Comparison of ENCODE assay signal across 8 cellular contexts in genomic region chr16:1351582-1352362, GRCh38. TPM values are rescaled to one million over a fixed set of nuclear protein-coding genes. Genes with fewer than 3 reads are reported as not detected.
DNase-seq lines count a peak whose midpoint lies in the region; ATAC-seq and TF ChIP-seq lines count a peak whose summit lies in the region.

TSS of gene GNPTG (plus strand) at chr16:1351931. CDS start at chr16:1351966, 35 bp downstream.
TSS of gene TSR3 (minus strand) at chr16:1351878. CDS start at chr16:1351804, 74 bp downstream.

- POLR2A ChIA-PET in MCF 10A (lab: Yijun Ruan, JAX) = interaction anchor here (0.7 to 1.2 kb wide), 3 partner anchors 26 to 69 kb away, joined by 3 to 7 read pairs (median 4); partner anchors contain the start of genes UBE2I and UQCC4

- peak within 1 kb of the TSS; percentile 79 for H3K4me3 ChIP-seq in iPS-20b (ENCODE audit: low read length)
- H3K4me3 ChIP-seq in skeletal muscle tissue (ENCODE audit: low read length in 3 of 3) = peak within 1 kb of the TSS; percentile 92 to 94 (median 93)

- H3K9me3 Mint-ChIP-seq in MCF 10A (ENCODE audit: unreplicated experiment) = no peaks in the 10 kb centered on the region

- H3K27ac ChIP-seq in VCaP (peak within 1 kb of the TSS; percentile 61; the same call in 1 of the 2 replicates), iPS-20b (ENCODE audit: low read length) (no peak within 1 kb of the TSS), skeletal muscle tissue (ENCODE audit: low read depth, low read length) (no peak within 1 kb of the TSS)

- peak within 1 kb of the TSS; percentile 78 for H3K4me3 Mint-ChIP-seq in MCF 10A (ENCODE audit: unreplicated experiment)

- no peak within 1 kb of the TSS for H3K27ac Mint-ChIP-seq in MCF 10A (ENCODE audit: low read depth, unreplicated experiment)

- H3K36me3 ChIP-seq in iPS-20b (ENCODE audit: insufficient read depth, low read depth, low read length) (peaks cover 18% of the 10 kb centered on the region; the same call in 1 of the 2 replicates), skeletal muscle tissue (ENCODE audit: control insufficient read depth in 3 of 3, insufficient read depth in 3 of 3, low read length in 3 of 3) (peaks cover 17 to 27% (median 21%) of the 10 kb centered on the region in 3 donors)

- TF ChIP-seq CTCF in VCaP (conservative IDR thresholded peaks at IDR 0.05) (no peak), MCF 10A (IDR thresholded peaks at IDR 0.05; ENCODE audit: unreplicated experiment) (no peak)

- H3K9me3 ChIP-seq in iPS-20b (ENCODE audit: insufficient read depth, low read depth, low read length) = no peaks in the 10 kb centered on the region
- H3K9me3 ChIP-seq in skeletal muscle tissue (ENCODE audit: control insufficient read depth in 3 of 3, low read length in 3 of 3) = no peaks in the 10 kb centered on the region

- CTCF ChIA-PET in MCF 10A (lab: Yijun Ruan, JAX) = no interaction called here

- H3K27me3 Mint-ChIP-seq in MCF 10A (ENCODE audit: insufficient read depth, unreplicated experiment) = no peaks in the 10 kb centered on the region

- H3K4me1 Mint-ChIP-seq in MCF 10A (ENCODE audit: insufficient read depth, unreplicated experiment) = peaks cover 29% of the 10 kb centered on the region

- intact Hi-C loops in MCF 10A (cut with micrococcal nuclease) = no loop called here

- no peaks in the 10 kb centered on the region for H3K27me3 ChIP-seq in iPS-20b (ENCODE audit: insufficient read depth, low read length)
- no peaks in the 10 kb centered on the region for H3K27me3 ChIP-seq in skeletal muscle tissue (ENCODE audit: control insufficient read depth in 3 of 3, insufficient read depth in 3 of 3, low read length in 3 of 3)

- ATAC-seq in HG02759 (IDR thresholded peaks at IDR 0.05; ENCODE audit: unreplicated experiment) = peak; percentile 86

- peak within 1 kb of the TSS; percentile 79 for H3K9ac ChIP-seq in iPS-20b (ENCODE audit: low read depth, low read length)
- peak within 1 kb of the TSS; percentile 82 to 91 (median 87) for H3K9ac ChIP-seq in skeletal muscle tissue (ENCODE audit: low read depth in 1 of 3, low read length in 3 of 3)

- BruUV-seq in MCF 10A (replicated peaks; lab: Mats Ljungman, UMichigan) = no TSS peak

- peaks cover 18% of the 10 kb centered on the region for H3K36me3 Mint-ChIP-seq in MCF 10A (ENCODE audit: insufficient read depth, unreplicated experiment)

- H3K4me1 ChIP-seq in iPS-20b (ENCODE audit: insufficient read depth, low read length) = peaks cover 4% of the 10 kb centered on the region
- H3K4me1 ChIP-seq in skeletal muscle tissue (ENCODE audit: control insufficient read depth in 3 of 3, insufficient read depth in 3 of 3, low read length in 3 of 3) = peaks cover 32 to 48% (median 35%) of the 10 kb centered on the region in 3 donors

- peak; percentile 82 for DNase-seq in NCI-H1436 (lab: John Stamatoyannopoulos, UW)
- DNase-seq in NCI-H1436 treated with DMSO at 0.1 percent for 48 hours (lab: John Stamatoyannopoulos, UW) = no peak
- peak; percentile 91 for DNase-seq in NCI-H146 (lab: John Stamatoyannopoulos, UW)
- peak; percentile 81 for DNase-seq in MCF 10A (ENCODE audit: unreplicated experiment)

RNA-seq across cellular contexts. Expression of gene GNPTG, which starts in this region (rescaled TPM):
- total RNA-seq in MCF 10A (2022) = 37.6 and 41.6 TPM in 2 replicates
- total RNA-seq in skeletal muscle tissue = 18.3 TPM

RNA-seq across cellular contexts. Expression of gene TSR3, which starts in this region (rescaled TPM):
- total RNA-seq in MCF 10A (2022) = 49.6 and 58.2 TPM in 2 replicates
- 48.5 TPM for total RNA-seq in skeletal muscle tissue
